In the genomic region with DNA sequence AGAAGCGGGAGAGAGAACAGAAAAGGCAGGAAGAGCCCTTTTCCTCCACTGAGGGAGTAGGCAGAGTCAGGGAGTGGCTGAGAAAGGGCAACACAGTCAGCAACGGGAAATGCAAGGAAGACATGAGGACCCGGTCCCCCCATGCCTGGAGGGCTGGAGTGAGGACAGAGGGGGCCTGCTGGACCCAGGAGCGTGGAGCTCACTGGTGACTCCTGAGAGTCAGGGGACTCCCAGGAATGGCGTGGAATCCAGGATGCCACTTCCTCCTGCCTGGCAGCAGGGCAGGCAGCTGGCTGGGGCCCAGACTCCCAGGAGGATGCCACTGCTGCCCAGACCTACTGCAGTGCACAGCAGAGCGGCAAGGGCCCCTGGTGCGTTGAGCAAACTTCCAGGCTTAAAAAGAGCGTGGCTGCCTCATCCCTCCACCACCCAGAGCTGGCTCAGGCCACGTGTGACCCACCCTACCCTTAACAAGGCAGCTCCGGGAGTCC, we compare ENCODE assay signal across 15 cellular contexts. TPM values are rescaled to one million over a fixed set of nuclear protein-coding genes. Genes with fewer than 3 reads are reported as not detected.
DNase-seq lines count a peak whose midpoint lies in the region; ATAC-seq and TF ChIP-seq lines count a peak whose summit lies in the region.
"Had no signal": no experiment of that assay in that cellular context is flagged by ENCODE, and none has a peak within 500 bp of the region (broad histone marks: within the 10 kb centered on the region; RNA-seq: fewer than 3 reads in every experiment).

No MANE protein-coding gene starts in this region.

- H3K36me3 ChIP-seq in thyroid gland: no peaks in the 10 kb centered on the region

- H3K27ac ChIP-seq in thyroid gland: no peak overlapping the region

- no peaks in the 10 kb centered on the region for H3K27me3 ChIP-seq in thyroid gland

- H3K4me1 Mint-ChIP-seq in activated naive CD4-positive, alpha-beta T cell treated with anti-CD3 and anti-CD28 coated beads, Interleukin-2, amount 50 U/mL, for 24 hours: peaks cover 36% of the 10 kb centered on the region
- H3K4me1 Mint-ChIP-seq in activated CD4-positive, alpha-beta T cell treated with anti-CD3 and anti-CD28 coated beads for 36 hours: peaks cover 12% of the 10 kb centered on the region

- no peaks in the 10 kb centered on the region for H3K9me3 ChIP-seq in thyroid gland

- no peak for TF ChIP-seq POLR2A in thyroid gland (IDR thresholded peaks at IDR 0.05)

- no peak for DNase-seq in activated naive CD4-positive, alpha-beta T cell (lab: John Stamatoyannopoulos, UW)
- DNase-seq in NCI-H2196 treated with DMSO at 0.1 percent for 48 hours (lab: John Stamatoyannopoulos, UW; ENCODE audit: unreplicated experiment) (peak; percentile 7), islet precursor cell (peak; percentile 52), thyroid gland (peak; percentile 25 to 45), HCEC 1CT (no peak)
- DNase-seq in activated CD4-positive, alpha-beta T cell treated with anti-CD3 and anti-CD28 coated beads for 36 hours: no peak
- DNase-seq: activated CD4-positive, alpha-beta T cell treated with anti-CD3 and anti-CD28 coated beads for 4 hours; mesenchymal stem cell; nucleus accumbens; stimulated activated CD4-positive, alpha-beta T cell treated with anti-CD3 and anti-CD28 coated beads, Interleukin-15, amount 100 ng/mL, for 24 hours had no signal

- no peak for ATAC-seq in activated CD4-positive, alpha-beta T cell treated with anti-CD3 and anti-CD28 coated beads for 36 hours
- ATAC-seq in activated CD4-positive, CD25-positive, alpha-beta regulatory T cell treated with anti-CD3 and anti-CD28 coated beads, Interleukin-2, amount 50 U/mL, for 24 hours: no peak

- no peak overlapping the region for H3K4me3 ChIP-seq in thyroid gland (replicated peaks in 1 of 3)

- POLR2A ChIA-PET in activated CD4-positive, alpha-beta T cell treated with anti-CD3 and anti-CD28 coated beads for 36 hours (lab: Charles Lee): no interaction called here

- no peaks in the 10 kb centered on the region for H3K4me1 ChIP-seq in thyroid gland

- TF ChIP-seq CTCF in thyroid gland (IDR thresholded peaks at IDR 0.05): no peak

- no peaks in the 10 kb centered on the region for H3K27me3 Mint-ChIP-seq in activated naive CD4-positive, alpha-beta T cell treated with anti-CD3 and anti-CD28 coated beads, Interleukin-2, amount 50 U/mL, for 24 hours
- no peaks in the 10 kb centered on the region for H3K27me3 Mint-ChIP-seq in activated CD4-positive, alpha-beta T cell treated with anti-CD3 and anti-CD28 coated beads for 36 hours

- WGBS in thyroid gland, 2 donors: 27 to 30% methylated on average over 8 to 10 of the region's 10 CpGs

- H3K36me3 Mint-ChIP-seq in activated naive CD4-positive, alpha-beta T cell treated with anti-CD3 and anti-CD28 coated beads, Interleukin-2, amount 50 U/mL, for 24 hours: peaks cover 3% of the 10 kb centered on the region
- H3K36me3 Mint-ChIP-seq in activated CD4-positive, alpha-beta T cell treated with anti-CD3 and anti-CD28 coated beads for 36 hours (ENCODE audit: low read depth): no peaks in the 10 kb centered on the region

- H3K27ac Mint-ChIP-seq in activated naive CD4-positive, alpha-beta T cell treated with anti-CD3 and anti-CD28 coated beads, Interleukin-2, amount 50 U/mL, for 24 hours: peak overlapping the region; percentile 59
- H3K27ac Mint-ChIP-seq in activated CD4-positive, alpha-beta T cell treated with anti-CD3 and anti-CD28 coated beads for 36 hours: no peak overlapping the region

- H3K4me3 Mint-ChIP-seq in activated naive CD4-positive, alpha-beta T cell treated with anti-CD3 and anti-CD28 coated beads, Interleukin-2, amount 50 U/mL, for 24 hours: no peak overlapping the region
- H3K4me3 Mint-ChIP-seq in activated CD4-positive, alpha-beta T cell treated with anti-CD3 and anti-CD28 coated beads for 36 hours: no peak overlapping the region

- H3K9me3 Mint-ChIP-seq in activated naive CD4-positive, alpha-beta T cell treated with anti-CD3 and anti-CD28 coated beads, Interleukin-2, amount 50 U/mL, for 24 hours: no peaks in the 10 kb centered on the region
- H3K9me3 Mint-ChIP-seq in activated CD4-positive, alpha-beta T cell treated with anti-CD3 and anti-CD28 coated beads for 36 hours (ENCODE audit: low read depth): no peaks in the 10 kb centered on the region

- CTCF ChIA-PET in activated CD4-positive, alpha-beta T cell treated with anti-CD3 and anti-CD28 coated beads for 36 hours (lab: Charles Lee): interaction anchor here (1.7 kb wide), 1 partner anchor 15 kb away, joined by 7 read pairs; no protein-coding TSS in a partner anchor

- intact Hi-C loops in thyroid gland (cut with DNase I): no loop called here
- intact Hi-C loops in activated CD4-positive, alpha-beta T cell treated with anti-CD3 and anti-CD28 coated beads for 36 hours (cut with DNase I, micrococcal nuclease): no loop called here

RNA-seq across cellular contexts. Expression of a gene that starts 11.3 kb away (rescaled TPM):
- under 1 TPM; 0.15 to 0.67 (median 0.45) TPM for total RNA-seq in thyroid gland
- 1 to 10 TPM; 6.7 to 8.3 TPM for total RNA-seq in activated CD4-positive, alpha-beta T cell treated with anti-CD3 and anti-CD28 coated beads for 36 hours
- total RNA-seq: MCF 10A, NCI-H460 had no signal

RNA-seq across cellular contexts. Expression of a gene that starts 11.4 kb away (rescaled TPM):
- under 1 TPM in 2 of 4 donors, not detected in 2; 0.33 to 0.45 TPM for total RNA-seq in thyroid gland
- total RNA-seq in activated CD4-positive, alpha-beta T cell treated with anti-CD3 and anti-CD28 coated beads for 36 hours: 1 to 10 TPM; 6.0 to 7.6 TPM
- total RNA-seq: MCF 10A, NCI-H460 had no signal

RNA-seq across cellular contexts. Expression of a gene that starts 20.0 kb away (rescaled TPM):
- 1 to 10 TPM in 1 of 4 donors, under 1 TPM in 3; 0.46 to 2.9 (median 0.66) TPM for total RNA-seq in thyroid gland
- total RNA-seq in activated CD4-positive, alpha-beta T cell treated with anti-CD3 and anti-CD28 coated beads for 36 hours: 1 to 10 TPM; 2.0 to 2.7 TPM
- total RNA-seq: MCF 10A; NCI-H460; T-helper 1 cell treated with Interleukin-12 subunit alpha and Interleukin-12 subunit beta and Interleukin-4 antibody, amounts not matched to agents 30 ng/mL and 1 ng/mL, for 36 hours had no signal

Comparison
In these comparisons a context has a peak if more than half of its experiments do, and no peak if none do; other contexts are left out.
1. DNase-seq: peak in NCI-H2196 treated with DMSO at 0.1 percent for 48 hours (single experiment), islet precursor cell (single experiment) and thyroid gland (2 of 2); none in activated naive CD4-positive, alpha-beta T cell (0 of 4), activated CD4-positive, alpha-beta T cell treated with anti-CD3 and anti-CD28 coated beads for 36 hours (single experiment) and HCEC 1CT (single experiment).
2. RNA of a gene that starts 11.3 kb away (total RNA-seq): 6.7 to 8.3 TPM in activated CD4-positive, alpha-beta T cell treated with anti-CD3 and anti-CD28 coated beads for 36 hours; 0.15 to 0.67 TPM in thyroid gland; every median in the first group is over 4 times any median in the second.
3. RNA of a gene that starts 11.4 kb away (total RNA-seq): 6.0 to 7.6 TPM in activated CD4-positive, alpha-beta T cell treated with anti-CD3 and anti-CD28 coated beads for 36 hours; 0.33 to 0.45 TPM in thyroid gland; every median in the first group is over 4 times any median in the second.